In genomic region chr12:131897875-131898274, GRCh38 we compare ENCODE assay signal across 16 cellular contexts. TPM values are rescaled to one million over a fixed set of nuclear protein-coding genes. Genes with fewer than 3 reads are reported as not detected.
A peak's percentile ranks its signal among the peaks of the same experiment; 100 is the strongest.
DNase-seq lines count a peak whose midpoint lies in the region; ATAC-seq, FAIRE-seq and TF ChIP-seq lines count a peak whose summit lies in the region.
"Had no signal": no experiment of that assay in that cellular context is flagged by ENCODE, and none has a peak within 500 bp of the region (broad histone marks: within the 10 kb centered on the region; RNA-seq: fewer than 3 reads in every experiment).

No MANE protein-coding gene starts in this region.

- no peaks in the 10 kb centered on the region for H3K27me3 ChIP-seq in adrenal gland
- H3K27me3 ChIP-seq in upper lobe of right lung = no peaks in the 10 kb centered on the region
- H3K27me3 ChIP-seq: right lobe of liver, transverse colon had no signal

- H3K9me3 ChIP-seq in adrenal gland (replicated peaks in 1 of 3) (no peaks in the 10 kb centered on the region), upper lobe of right lung (no peaks in the 10 kb centered on the region)
- H3K9me3 ChIP-seq: right lobe of liver, transverse colon had no signal

- peaks cover 0 to 6% of the 10 kb centered on the region in 2 donors for H3K36me3 ChIP-seq in adrenal gland (replicated peaks in 1 of 2)
- no peaks in the 10 kb centered on the region for H3K36me3 ChIP-seq in upper lobe of right lung
- H3K36me3 ChIP-seq: transverse colon had no signal

- H3K4me3 Mint-ChIP-seq in natural killer cell (peak overlapping the region; percentile 21), neural crest cell (peak overlapping the region; percentile 82)
- H3K4me3 Mint-ChIP-seq in natural killer cell treated with Interleukin-12 subunit alpha and Interleukin-12 subunit beta and Interleukin-15 and Interleukin-18, amount 100 ng/mL, for 72 hours = no peak overlapping the region

- no peak for FAIRE-seq in GM12892 (lab: Jason Lieb, UNC)

- H3K36me3 Mint-ChIP-seq in natural killer cell = no peaks in the 10 kb centered on the region
- no peaks in the 10 kb centered on the region for H3K36me3 Mint-ChIP-seq in natural killer cell treated with Interleukin-12 subunit alpha and Interleukin-12 subunit beta and Interleukin-15 and Interleukin-18, amount 100 ng/mL, for 72 hours
- no peaks in the 10 kb centered on the region for H3K36me3 Mint-ChIP-seq in neural crest cell (ENCODE audit: low read depth)
- H3K36me3 Mint-ChIP-seq: activated naive CD8-positive, alpha-beta T cell had no signal

- H3K27ac ChIP-seq in adrenal gland (peak overlapping the region in 4 of 5 donors; percentile 56 to 97 (median 95)), upper lobe of right lung (no peak overlapping the region)

- DNase-seq in natural killer cell (no peak), adrenal gland (peak in 2 of 7 donors; percentile 20 to 26), neural crest cell (ENCODE audit: low read depth, low spot score) (no peak), GM20000 (ENCODE audit: low spot score) (no peak), upper lobe of right lung (no peak), GM12892 (ENCODE audit: insufficient read length) (no peak)
- DNase-seq in natural killer cell treated with Interleukin-12 subunit alpha and Interleukin-12 subunit beta and Interleukin-15 and Interleukin-18, amount 100 ng/mL, for 72 hours (ENCODE audit: low spot score) = no peak
- DNase-seq: activated CD8-positive, alpha-beta memory T cell treated with anti-CD3 and anti-CD28 coated beads, Interleukin-2, amount 50 U/mL, for 48 hours; DMS153; MV-4-11; NCI-H82; stimulated activated CD4-positive, alpha-beta T cell treated with anti-CD3 and anti-CD28 coated beads, Interleukin-4, amount 100 ng/mL, for 4 hours; transverse colon had no signal

- no peak for ATAC-seq in natural killer cell
- ATAC-seq in natural killer cell treated with Interleukin-12 subunit alpha and Interleukin-12 subunit beta and Interleukin-15 and Interleukin-18, amount 100 ng/mL, for 72 hours = no peak
- ATAC-seq in upper lobe of right lung = no peak
- ATAC-seq in HG03196 (IDR thresholded peaks at IDR 0.05; ENCODE audit: unreplicated experiment) = no peak
- ATAC-seq: right lobe of liver had no signal

- H3K9me3 Mint-ChIP-seq in natural killer cell (no peaks in the 10 kb centered on the region), neural crest cell (no peaks in the 10 kb centered on the region)
- H3K9me3 Mint-ChIP-seq in natural killer cell treated with Interleukin-12 subunit alpha and Interleukin-12 subunit beta and Interleukin-15 and Interleukin-18, amount 100 ng/mL, for 72 hours = no peaks in the 10 kb centered on the region

- intact Hi-C loops in natural killer cell (cut with micrococcal nuclease) = no loop called here
- intact Hi-C loops in adrenal gland (cut with DNase I) = no loop called here
- intact Hi-C loops in upper lobe of right lung (cut with DNase I) = loop anchor here (5.0 kb wide), 1 partner anchor 44 kb away; no protein-coding TSS in a partner anchor

- H3K4me1 ChIP-seq in adrenal gland (replicated peaks in 1 of 2) (peaks cover 21 to 49% of the 10 kb centered on the region in 2 donors), upper lobe of right lung (peaks cover 41% of the 10 kb centered on the region)

- 71 to 81% (median 75%) methylated on average over 6 to 9 of the region's 9 CpGs for WGBS in adrenal gland, 4 donors

- H3K27me3 Mint-ChIP-seq in natural killer cell (ENCODE audit: low read depth in 2 of 2) (no peaks in the 10 kb centered on the region), neural crest cell (ENCODE audit: low read depth) (no peaks in the 10 kb centered on the region)
- no peaks in the 10 kb centered on the region for H3K27me3 Mint-ChIP-seq in natural killer cell treated with Interleukin-12 subunit alpha and Interleukin-12 subunit beta and Interleukin-15 and Interleukin-18, amount 100 ng/mL, for 72 hours
- H3K27me3 Mint-ChIP-seq: activated naive CD8-positive, alpha-beta T cell had no signal

- TF ChIP-seq POLR2A in adrenal gland (IDR thresholded peaks at IDR 0.05) (no peak), GM12892 (IDR thresholded peaks at IDR 0.05; ENCODE audit: low read depth, low read length) (no peak)

- H3K4me3 ChIP-seq in adrenal gland (no peak overlapping the region), upper lobe of right lung (no peak overlapping the region)
- H3K4me3 ChIP-seq: right lobe of liver, transverse colon had no signal

- H3K4me1 Mint-ChIP-seq in natural killer cell (peaks cover 0 to 42% of the 10 kb centered on the region in 2 donors), neural crest cell (peaks cover 10% of the 10 kb centered on the region)
- peaks cover 5 to 15% of the 10 kb centered on the region in 2 donors for H3K4me1 Mint-ChIP-seq in natural killer cell treated with Interleukin-12 subunit alpha and Interleukin-12 subunit beta and Interleukin-15 and Interleukin-18, amount 100 ng/mL, for 72 hours (ENCODE audit: low read depth in 2 of 2)

- H3K27ac Mint-ChIP-seq in natural killer cell = no peak overlapping the region
- no peak overlapping the region for H3K27ac Mint-ChIP-seq in natural killer cell treated with Interleukin-12 subunit alpha and Interleukin-12 subunit beta and Interleukin-15 and Interleukin-18, amount 100 ng/mL, for 72 hours
- H3K27ac Mint-ChIP-seq in neural crest cell (ENCODE audit: unreplicated experiment) = peak overlapping the region; percentile 37
- H3K27ac Mint-ChIP-seq: activated naive CD8-positive, alpha-beta T cell had no signal

- no peak for TF ChIP-seq CTCF in natural killer cell (IDR thresholded peaks at IDR 0.05)
- TF ChIP-seq CTCF in adrenal gland (IDR thresholded peaks at IDR 0.05) = no peak
- no peak for TF ChIP-seq CTCF in neural crest cell (conservative IDR thresholded peaks at IDR 0.05)
- TF ChIP-seq CTCF in GM20000 (IDR thresholded peaks at IDR 0.05; ENCODE audit: extremely low read depth, missing control alignments) = no peak
- no peak for TF ChIP-seq CTCF in upper lobe of right lung (IDR thresholded peaks at IDR 0.05)

RNA-seq across cellular contexts. Expression of gene ULK1, which starts 3.5 kb away (rescaled TPM):
- total RNA-seq in natural killer cell (100 to 1,000 TPM in 2 of 3 donors, 10 to 100 TPM in 1; 99.1 to 142 (median 123) TPM), adrenal gland (10 to 100 TPM; 26.6 to 82.1 (median 29.9) TPM), neural crest cell (59.2 and 69.3 TPM in 2 replicates), upper lobe of right lung (32.4 TPM)
- total RNA-seq in natural killer cell treated with Interleukin-12 subunit alpha and Interleukin-12 subunit beta and Interleukin-15 and Interleukin-18, amount 100 ng/mL, for 72 hours = 10 to 100 TPM; 21.8 to 24.3 TPM
- polyA plus RNA-seq in adrenal gland = 100 to 1,000 TPM in 1 of 3 donors, 10 to 100 TPM in 1, 1 to 10 TPM in 1; 2.9 to 123 (median 54.0) TPM
- polyA plus RNA-seq in GM12892 (2012; ENCODE audit: missing spikeins) = 4.1 TPM

RNA-seq across cellular contexts. Expression of gene PUS1, which starts 31.2 kb away (rescaled TPM):
- total RNA-seq in natural killer cell (10 to 100 TPM; 16.9 to 21.9 (median 20.6) TPM), adrenal gland (10 to 100 TPM in 7 of 8 donors, 1 to 10 TPM in 1; 10.0 to 46.5 (median 24.5) TPM), neural crest cell (48.7 and 50.9 TPM in 2 replicates), upper lobe of right lung (19.9 TPM)
- total RNA-seq in natural killer cell treated with Interleukin-12 subunit alpha and Interleukin-12 subunit beta and Interleukin-15 and Interleukin-18, amount 100 ng/mL, for 72 hours = 100 to 1,000 TPM in 1 of 2 donors, 10 to 100 TPM in 1; 53.7 to 147 TPM
- polyA plus RNA-seq in adrenal gland = 10 to 100 TPM; 11.7 to 57.4 (median 56.0) TPM
- polyA plus RNA-seq in GM12892 (2012; ENCODE audit: missing spikeins) = 16.1 TPM

RNA-seq across cellular contexts. Expression of gene EP400, which starts 51.9 kb away (rescaled TPM):
- 10 to 100 TPM; 62.8 to 81.1 (median 80.1) TPM for total RNA-seq in natural killer cell
- total RNA-seq in natural killer cell treated with Interleukin-12 subunit alpha and Interleukin-12 subunit beta and Interleukin-15 and Interleukin-18, amount 100 ng/mL, for 72 hours = 100 to 1,000 TPM in 1 of 2 donors, 10 to 100 TPM in 1; 53.5 to 106 TPM
- total RNA-seq in adrenal gland = 10 to 100 TPM; 14.5 to 42.4 (median 29.5) TPM
- polyA plus RNA-seq in adrenal gland = 10 to 100 TPM; 22.5 to 43.2 (median 28.6) TPM
- 73.4 and 75.6 TPM in 2 replicates for total RNA-seq in neural crest cell
- 41.4 TPM for total RNA-seq in upper lobe of right lung
- polyA plus RNA-seq in GM12892 (2012; ENCODE audit: missing spikeins) = 13.5 TPM
